Comparison of ENCODE assay signal across 1 cellular context in genomic region chr12:2617365-2617764, GRCh38.
TF ChIP-seq lines count a peak whose summit lies in the region.

No MANE protein-coding gene starts in this region.

TF ChIP-seq in HepG2, 621 proteins besides CTCF, POLR2A, EP300 and RAD21:
- TF ChIP-seq ZNF577 (CRISPR knock-in tag; IDR thresholded peaks at IDR 0.05; ENCODE audit: borderline replicate concordance, low read depth) (no peak), HNF4A (CRISPR knock-in tag; IDR thresholded peaks at IDR 0.05) (peak; percentile 67), ZNF281 (CRISPR knock-in tag; IDR thresholded peaks at IDR 0.05; ENCODE audit: borderline replicate concordance) (peak; percentile 52; the same call in 1 of the 2 replicates), RFXAP (CRISPR knock-in tag; IDR thresholded peaks at IDR 0.05; ENCODE audit: borderline replicate concordance) (no peak)
